ENCODE assay signal across 16 cellular contexts in the genomic region with DNA sequence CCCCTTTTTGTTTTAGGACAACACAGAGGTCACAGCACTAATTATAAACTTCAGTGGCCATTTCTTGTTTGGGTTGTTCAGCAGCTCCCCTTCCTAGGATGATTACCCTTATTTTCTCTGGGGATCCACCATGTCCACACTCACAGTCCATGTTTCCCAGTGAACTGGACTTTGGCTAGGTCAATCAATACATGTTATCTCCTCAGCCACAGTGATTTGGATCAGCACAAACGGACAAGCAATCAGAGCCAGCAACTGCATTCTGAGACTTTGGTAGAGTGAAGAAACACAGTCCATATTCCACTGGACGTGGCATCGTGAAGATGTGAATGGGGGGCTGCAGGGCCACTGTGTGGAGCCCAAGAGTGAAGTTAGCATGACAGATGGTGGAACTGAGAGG. TPM values are rescaled to one million over a fixed set of nuclear protein-coding genes. Genes with fewer than 3 reads are reported as not detected.
DNase-seq lines count a peak whose midpoint lies in the region; ATAC-seq, FAIRE-seq and TF ChIP-seq lines count a peak whose summit lies in the region.
"Had no signal": no experiment of that assay in that cellular context is flagged by ENCODE, and none has a peak within 500 bp of the region (broad histone marks: within the 10 kb centered on the region; RNA-seq: fewer than 3 reads in every experiment).

No MANE protein-coding gene starts in this region.

- 37% methylated on average over 3 of the region's 3 CpGs for WGBS in right lobe of liver (ENCODE audit: insufficient coverage, low coverage, low lambda C conversion rate, missing lambda C conversion rate)
- 14 to 54% (median 30%) methylated on average over 3 of the region's 3 CpGs for WGBS in small intestine, 3 donors

- ATAC-seq in CD8-positive, alpha-beta T cell: no peak
- ATAC-seq in right lobe of liver: peak; percentile 56 to 73 (median 62)
- no peak for ATAC-seq in PC-3
- no peak for ATAC-seq in HG02973 (IDR thresholded peaks at IDR 0.05; ENCODE audit: unreplicated experiment)
- no peak for ATAC-seq in GM19351 (IDR thresholded peaks at IDR 0.05; ENCODE audit: unreplicated experiment)
- ATAC-seq: GM12878, GM23338 had no signal

- H3K36me3 Mint-ChIP-seq in CD8-positive, alpha-beta T cell: peaks cover 21% of the 10 kb centered on the region

- no peak for DNase-seq in CD8-positive, alpha-beta T cell
- no peak for DNase-seq in colonic mucosa
- DNase-seq in right lobe of liver: peak in 1 of 3 donors; percentile 71
- DNase-seq in small intestine: peak; percentile 81
- DNase-seq in PC-3: no peak
- DNase-seq: C1 segment of cervical spinal cord; CD4-positive, alpha-beta T cell; DMS79; H7 had no signal

- H3K4me1 Mint-ChIP-seq in CD8-positive, alpha-beta T cell (ENCODE audit: low read depth): peaks cover 15% of the 10 kb centered on the region
- H3K4me1 Mint-ChIP-seq: GM23338 had no signal

- TF ChIP-seq CTCF in CD8-positive, alpha-beta T cell (IDR thresholded peaks at IDR 0.05): no peak
- TF ChIP-seq CTCF in colonic mucosa (IDR thresholded peaks at IDR 0.05) (no peak), right lobe of liver (IDR thresholded peaks at IDR 0.05) (no peak), PC-3 (conservative IDR thresholded peaks at IDR 0.05; ENCODE audit: low read depth, low read length) (no peak)

- no peak overlapping the region for H3K27ac ChIP-seq in CD8-positive, alpha-beta T cell (ENCODE audit: low read depth, low read length)
- peak overlapping the region; percentile 47 for H3K27ac ChIP-seq in colonic mucosa
- peak overlapping the region; percentile 49 to 83 (median 76) for H3K27ac ChIP-seq in right lobe of liver
- H3K27ac ChIP-seq in small intestine (ENCODE audit: low read depth in 1 of 2, low read length in 1 of 2): peak overlapping the region; percentile 38 to 75
- H3K27ac ChIP-seq in PC-3 (ENCODE audit: low read length): no peak overlapping the region

- H3K27me3 Mint-ChIP-seq in CD8-positive, alpha-beta T cell (ENCODE audit: low read depth): no peaks in the 10 kb centered on the region
- H3K27me3 Mint-ChIP-seq: B cell; CD4-positive, alpha-beta T cell had no signal

- H3K9me3 Mint-ChIP-seq in CD8-positive, alpha-beta T cell: no peaks in the 10 kb centered on the region
- H3K9me3 Mint-ChIP-seq: CD4-positive, alpha-beta T cell; GM23338 had no signal

- BruUV-seq in PC-3 (replicated peaks; lab: Mats Ljungman, UMichigan): no TSS peak

- no peak overlapping the region for H2AFZ ChIP-seq in PC-3 (ENCODE audit: low read length)
- H2AFZ ChIP-seq: GM23338 had no signal

- H3K9ac ChIP-seq in colonic mucosa (ENCODE audit: low read depth in 2 of 2, low read length in 2 of 2): peak overlapping the region in 1 of 2 donors; percentile 62
- no peak overlapping the region for H3K9ac ChIP-seq in PC-3 (ENCODE audit: low read length)

- no peaks in the 10 kb centered on the region for H3F3A ChIP-seq in PC-3 (ENCODE audit: low read length, unreplicated experiment)

- TF ChIP-seq POLR2A in right lobe of liver (IDR thresholded peaks at IDR 0.05): no peak

- no peaks in the 10 kb centered on the region for H3K36me3 ChIP-seq in CD8-positive, alpha-beta T cell (ENCODE audit: insufficient read depth, low read length)
- no peaks in the 10 kb centered on the region for H3K36me3 ChIP-seq in colonic mucosa
- H3K36me3 ChIP-seq in right lobe of liver: peaks cover 0 to 14% (median 2%) of the 10 kb centered on the region in 4 donors
- H3K36me3 ChIP-seq in small intestine (ENCODE audit: control insufficient read depth in 2 of 2, insufficient read depth in 2 of 2, low read length in 2 of 2): peaks cover 0 to 2% of the 10 kb centered on the region in 2 donors
- no peaks in the 10 kb centered on the region for H3K36me3 ChIP-seq in PC-3 (ENCODE audit: low read depth, low read length)

- H3K4me1 ChIP-seq in CD8-positive, alpha-beta T cell (ENCODE audit: insufficient read depth, low read length): peaks cover 4% of the 10 kb centered on the region
- H3K4me1 ChIP-seq in colonic mucosa (no peaks in the 10 kb centered on the region), right lobe of liver (peaks cover 0 to 37% (median 17%) of the 10 kb centered on the region in 4 donors), small intestine (ENCODE audit: control insufficient read depth in 2 of 2, insufficient read depth in 1 of 2, low read depth in 1 of 2, low read length in 1 of 2) (peaks cover 0 to 5% of the 10 kb centered on the region in 2 donors), PC-3 (ENCODE audit: insufficient read depth, low read length) (no peaks in the 10 kb centered on the region)

- POLR2A ChIA-PET in CD8-positive, alpha-beta T cell (lab: Charles Lee): interaction anchor here (0.7 kb wide), 1 partner anchor 29 kb away, joined by 3 read pairs; no protein-coding TSS in a partner anchor
- POLR2A ChIA-PET in PC-3 (lab: Charles Lee; ENCODE audit: unreplicated experiment): no interaction called here

- intact Hi-C loops in CD8-positive, alpha-beta T cell (cut with DNase I, micrococcal nuclease): no loop called here
- intact Hi-C loops in colonic mucosa (cut with DNase I): no loop called here
- intact Hi-C loops in right lobe of liver (cut with DNase I): no loop called here
- intact Hi-C loops in PC-3 (cut with micrococcal nuclease): no loop called here

- H3K27ac Mint-ChIP-seq in CD8-positive, alpha-beta T cell: peak overlapping the region; percentile 37
- H3K27ac Mint-ChIP-seq: B cell, GM23338 had no signal

- no peaks in the 10 kb centered on the region for H4K20me1 ChIP-seq in PC-3 (ENCODE audit: low read length)

- no peaks in the 10 kb centered on the region for H3K9me3 ChIP-seq in CD8-positive, alpha-beta T cell (ENCODE audit: low read length)
- H3K9me3 ChIP-seq in colonic mucosa (no peaks in the 10 kb centered on the region), right lobe of liver (no peaks in the 10 kb centered on the region), small intestine (ENCODE audit: control insufficient read depth, low read depth) (no peaks in the 10 kb centered on the region), PC-3 (ENCODE audit: low read length) (no peaks in the 10 kb centered on the region)

- no peak overlapping the region for H3K4me3 ChIP-seq in CD8-positive, alpha-beta T cell (ENCODE audit: low read depth, low read length)
- H3K4me3 ChIP-seq in colonic mucosa: no peak overlapping the region
- peak overlapping the region in 1 of 3 donors; percentile 29 for H3K4me3 ChIP-seq in right lobe of liver
- H3K4me3 ChIP-seq in small intestine (ENCODE audit: low read depth in 1 of 2, low read length in 2 of 2): no peak overlapping the region
- H3K4me3 ChIP-seq in PC-3 (ENCODE audit: low read length): no peak overlapping the region
- H3K4me3 ChIP-seq: GM12878, GM23338 had no signal

- H3K4me3 Mint-ChIP-seq in CD8-positive, alpha-beta T cell: no peak overlapping the region
- H3K4me3 Mint-ChIP-seq: B cell; CD4-positive, alpha-beta T cell; GM23338 had no signal

- no peaks in the 10 kb centered on the region for H3K9me2 ChIP-seq in PC-3 (replicated peaks; ENCODE audit: low read length)

- CTCF ChIA-PET in CD8-positive, alpha-beta T cell (lab: Charles Lee): no interaction called here
- CTCF ChIA-PET in PC-3 (lab: Charles Lee): no interaction called here

- no peak overlapping the region for H3K4me2 ChIP-seq in PC-3 (ENCODE audit: low read length)
- H3K4me2 ChIP-seq: GM23338 had no signal

- H3K27me3 ChIP-seq in CD8-positive, alpha-beta T cell (ENCODE audit: insufficient read depth, low read length): no peaks in the 10 kb centered on the region
- no peaks in the 10 kb centered on the region for H3K27me3 ChIP-seq in colonic mucosa
- H3K27me3 ChIP-seq in right lobe of liver: no peaks in the 10 kb centered on the region
- H3K27me3 ChIP-seq in small intestine (ENCODE audit: control insufficient read depth in 2 of 2, insufficient read depth in 2 of 2, low read length in 2 of 2): no peaks in the 10 kb centered on the region
- H3K27me3 ChIP-seq in PC-3 (ENCODE audit: low read length): no peaks in the 10 kb centered on the region

- H3K79me2 ChIP-seq in PC-3 (ENCODE audit: low read length): no peaks in the 10 kb centered on the region

- no peak for FAIRE-seq in small intestine (lab: Jason Lieb, UNC)
- FAIRE-seq: A204.1, GM12878, GM18507 had no signal

RNA-seq across cellular contexts. Expression of a gene that starts 4.6 kb away (rescaled TPM):
- 1 to 10 TPM; 3.5 TPM for total RNA-seq in CD8-positive, alpha-beta T cell
- 10 to 100 TPM; 14.5 to 17.6 TPM for total RNA-seq in colonic mucosa
- total RNA-seq in right lobe of liver: 10 to 100 TPM; 26.6 to 61.0 (median 43.2) TPM
- 10 to 100 TPM; 12.4 to 61.3 (median 38.0) TPM for polyA plus RNA-seq in small intestine
- 0.98 and 3.9 TPM in 2 replicates for total RNA-seq in PC-3 (2014; rRNA removed)

RNA-seq across cellular contexts. Expression of a gene that starts 27.9 kb away (rescaled TPM):
- 10 to 100 TPM; 24.9 to 25.7 TPM for total RNA-seq in CD8-positive, alpha-beta T cell
- 1 to 10 TPM; 4.1 to 7.7 TPM for total RNA-seq in colonic mucosa
- total RNA-seq in right lobe of liver: 1 to 10 TPM; 3.6 to 9.6 (median 4.5) TPM
- polyA plus RNA-seq in small intestine: 10 to 100 TPM in 2 of 3 donors, 1 to 10 TPM in 1; 7.2 to 20.5 (median 11.6) TPM
- total RNA-seq in PC-3 (2014; rRNA removed): 2.4 and 2.9 TPM in 2 replicates

RNA-seq across cellular contexts. Expression of a gene that starts 27.9 kb away (rescaled TPM):
- total RNA-seq in CD8-positive, alpha-beta T cell: 10 to 100 TPM; 14.2 to 17.1 TPM
- 10 to 100 TPM; 41.8 to 54.7 TPM for total RNA-seq in colonic mucosa
- 10 to 100 TPM; 19.0 to 29.7 (median 23.8) TPM for total RNA-seq in right lobe of liver
- polyA plus RNA-seq in small intestine: 10 to 100 TPM; 15.7 to 26.8 (median 22.8) TPM
- 38.0 and 59.7 TPM in 2 replicates for total RNA-seq in PC-3 (2014; rRNA removed)

Comparison
In these comparisons a context has a peak if more than half of its experiments do, and no peak if none do; other contexts are left out.
1. ATAC-seq: peak in right lobe of liver (4 of 4); none in CD8-positive, alpha-beta T cell (single experiment), PC-3 (single experiment), HG02973 (single experiment) and GM19351 (single experiment).
2. H3K27ac ChIP-seq: peak in colonic mucosa (single experiment), right lobe of liver (3 of 3) and small intestine (2 of 2); none in CD8-positive, alpha-beta T cell (single experiment) and PC-3 (single experiment).